Comparison of ENCODE assay signal across 20 cellular contexts in genomic region chr7:2196381-2197378, GRCh38. TPM values are rescaled to one million over a fixed set of nuclear protein-coding genes. Genes with fewer than 3 reads are reported as not detected.
DNase-seq lines count a peak whose midpoint lies in the region; ATAC-seq, FAIRE-seq and TF ChIP-seq lines count a peak whose summit lies in the region.
"Had no signal": no experiment of that assay in that cellular context is flagged by ENCODE, and none has a peak within 500 bp of the region (broad histone marks: within the 10 kb centered on the region; RNA-seq: fewer than 3 reads in every experiment).

No MANE protein-coding gene starts in this region.

- H3K27ac ChIP-seq in caudate nucleus (ENCODE audit: low read depth, low read length) (peak overlapping the region; percentile 27), HepG2 (ENCODE audit: extremely low read length, insufficient read depth, low read length) (no peak overlapping the region)
- H3K27ac ChIP-seq: 22Rv1, neutrophil had no signal

- TF ChIP-seq RAD21 in HepG2 (CRISPR knock-in tag; IDR thresholded peaks at IDR 0.05) = no peak

- peaks cover 37 to 53% of the 10 kb centered on the region in 2 experiments; a peak in 4 of 5 replicates for H3K36me3 ChIP-seq in HepG2 (replicated peaks in 1 of 2; ENCODE audit: control insufficient read depth in 1 of 2, insufficient read depth in 2 of 2, low read length in 2 of 2)

- in situ Hi-C loops in HepG2 (cut with HindIII; ENCODE audit: extremely low pct_ligation_motif_present, low pct_unique_long_range_greater_than_20kb) = no loop called here

- no peak for FAIRE-seq in HepG2 (lab: Jason Lieb, UNC)
- FAIRE-seq: GM19239 had no signal

- no TSS peak for BruUV-seq in HepG2 (replicated peaks; lab: Mats Ljungman, UMichigan)

- H3K4me2 ChIP-seq in HepG2 (ENCODE audit: low read depth, low read length) = no peak overlapping the region

- no peak overlapping the region for H3K27ac Mint-ChIP-seq in osteocyte (ENCODE audit: unreplicated experiment)
- H3K27ac Mint-ChIP-seq: activated CD4-positive, alpha-beta memory T cell treated with anti-CD3 and anti-CD28 coated beads for 36 hours; CD4-positive, CD25-positive, alpha-beta regulatory T cell; memory B cell; stimulated activated memory B cell treated with anti-CD40 and anti-IgM and Interleukin-4, amounts not matched to agents 10 μg/mL and 1 μg/mL and 100 μg/mL, for 72 hours had no signal

- peak; percentile 71 for DNase-seq in DMS 273 (lab: John Stamatoyannopoulos, UW; ENCODE audit: unreplicated experiment)
- DNase-seq in DMS 273 treated with DMSO at 0.1 percent for 48 hours (lab: John Stamatoyannopoulos, UW) = no peak
- DNase-seq in NCI-H1092 (lab: John Stamatoyannopoulos, UW) = peak; percentile 43
- peak in 1 of 61 donors; percentile 5 for DNase-seq in caudate nucleus (lab: John Stamatoyannopoulos, UW)
- peak; percentile 78 for DNase-seq in osteocyte (ENCODE audit: extremely low spot score, unreplicated experiment)
- no peak for DNase-seq in NCI-H526 treated with DMSO at 0.1 percent for 48 hours (lab: John Stamatoyannopoulos, UW)
- no peak for DNase-seq in HepG2 (ENCODE audit: low spot score)
- DNase-seq: activated CD4-positive, alpha-beta memory T cell treated with anti-CD3 and anti-CD28 coated beads for 36 hours; activated gamma-delta T cell treated with Interleukin-2 at 50 U/mL for 16 hours; CD4-positive, CD25-positive, alpha-beta regulatory T cell; effector CD4-positive, alpha-beta T cell; GDM1; SHP77 treated with DMSO at 0.1 percent for 48 hours; T-helper 9 cell had no signal

- no peak for TF ChIP-seq POLR2A in HepG2 (IDR thresholded peaks at IDR 0.05; ENCODE audit: insufficient read depth in 1 of 2, low read depth in 2 of 2, low read length in 2 of 2)

- no peaks in the 10 kb centered on the region for H4K20me1 ChIP-seq in HepG2 (ENCODE audit: insufficient read depth, low read length)

- TF ChIP-seq CTCF in osteocyte (IDR thresholded peaks at IDR 0.05) (no peak), HepG2 (CRISPR knock-in tag; IDR thresholded peaks at IDR 0.05) (no peak)

- H3K9me3 ChIP-seq in HepG2 (ENCODE audit: low read length) = peaks cover 8% of the 10 kb centered on the region
- H3K9me3 ChIP-seq: neutrophil had no signal

- intact Hi-C loops in HepG2 (cut with micrococcal nuclease; ENCODE audit: unreplicated experiment) = loop anchor here (5.0 kb wide), 1 partner anchor 89 kb away; no protein-coding TSS in a partner anchor

- WGBS in HepG2 (ENCODE audit: low lambda C conversion rate) = 98% methylated on average over 25 of the region's 32 CpGs

- H3K79me2 ChIP-seq in HepG2 (ENCODE audit: insufficient read depth, low read length) = peaks cover 8% of the 10 kb centered on the region

- H3K27me3 ChIP-seq in HepG2 (ENCODE audit: control insufficient read depth in 1 of 2, insufficient read depth in 2 of 2, low read length in 2 of 2) = no peaks in the 10 kb centered on the region
- H3K27me3 ChIP-seq: neutrophil had no signal

- H3K4me3 ChIP-seq in HepG2 (replicated peaks in 1 of 3; ENCODE audit: insufficient read depth in 1 of 3, low read depth in 2 of 3, low read length in 3 of 3) = no peak overlapping the region

- CTCF ChIA-PET in HepG2 (lab: Yijun Ruan, JAX; ENCODE audit: low intra/inter-chr PET ratio, low total read pairs) = no interaction called here

- no peaks in the 10 kb centered on the region for H3K4me1 Mint-ChIP-seq in osteocyte (ENCODE audit: unreplicated experiment)
- H3K4me1 Mint-ChIP-seq: memory B cell had no signal

- no peaks in the 10 kb centered on the region for H3K27me3 Mint-ChIP-seq in osteocyte (ENCODE audit: unreplicated experiment)
- H3K27me3 Mint-ChIP-seq: activated CD4-positive, alpha-beta memory T cell treated with anti-CD3 and anti-CD28 coated beads for 36 hours; CD4-positive, CD25-positive, alpha-beta regulatory T cell; memory B cell; stimulated activated memory B cell treated with anti-CD40 and anti-IgM and Interleukin-4, amounts not matched to agents 10 μg/mL and 1 μg/mL and 100 μg/mL, for 72 hours had no signal

- H3K4me3 Mint-ChIP-seq in osteocyte (ENCODE audit: unreplicated experiment) = no peak overlapping the region
- H3K4me3 Mint-ChIP-seq: activated CD4-positive, alpha-beta memory T cell treated with anti-CD3 and anti-CD28 coated beads for 36 hours; memory B cell; stimulated activated memory B cell treated with anti-CD40 and anti-IgM and Interleukin-4, amounts not matched to agents 10 μg/mL and 1 μg/mL and 100 μg/mL, for 72 hours had no signal

- no peak for TF ChIP-seq EP300 in HepG2 (IDR thresholded peaks at IDR 0.05; ENCODE audit: low read depth in 2 of 2, low read length in 2 of 2)
- no peak for TF ChIP-seq EP300 in HepG2 (CRISPR knock-in tag; IDR thresholded peaks at IDR 0.05; ENCODE audit: borderline replicate concordance)

- no peaks in the 10 kb centered on the region for H3K9me3 Mint-ChIP-seq in osteocyte (ENCODE audit: unreplicated experiment)
- H3K9me3 Mint-ChIP-seq: CD4-positive, CD25-positive, alpha-beta regulatory T cell; memory B cell; stimulated activated memory B cell treated with anti-CD40 and anti-IgM and Interleukin-4, amounts not matched to agents 10 μg/mL and 1 μg/mL and 100 μg/mL, for 72 hours had no signal

- H2AFZ ChIP-seq in HepG2 (ENCODE audit: low read length) = no peak overlapping the region

- no peak overlapping the region for H3K9ac ChIP-seq in HepG2 (ENCODE audit: insufficient read depth, low read depth, low read length)

- 0 out of 2 replicates have a peak, but pooled peaks cover 8% of the 10 kb centered on the region for H3K4me1 ChIP-seq in HepG2 (ENCODE audit: insufficient read depth, low read length)

- POLR2A ChIA-PET in HepG2 (lab: Yijun Ruan, JAX) = no interaction called here

- ATAC-seq in HepG2 (no peak), HG02798 (IDR thresholded peaks at IDR 0.05; ENCODE audit: poor library complexity, unreplicated experiment) (no peak)
- ATAC-seq: stimulated activated memory B cell treated with anti-CD40 and anti-IgM and Interleukin-4, amounts not matched to agents 10 μg/mL and 1 μg/mL and 100 μg/mL, for 72 hours had no signal

- H3K36me3 Mint-ChIP-seq in osteocyte (ENCODE audit: unreplicated experiment) = peaks cover 28% of the 10 kb centered on the region

RNA-seq across cellular contexts. Expression of gene MAD1L1, which starts 36.1 kb away (rescaled TPM):
- 30.2 and 32.7 TPM in 2 replicates for total RNA-seq in osteocyte
- 53.3 and 64.7 TPM in 2 replicates for total RNA-seq in HepG2 (2016; rRNA removed; fragmentation: Illumina TruSeq; extraction: Trizol)
- 47.7 and 50.1 TPM in 2 replicates for total RNA-seq in HepG2 (2016; cell fraction: cytosol; rRNA removed; fragmentation: Illumina TruSeq; extraction: Trizol; ENCODE audit: low read depth)
- total RNA-seq in HepG2 (2016; cell fraction: insoluble cytoplasmic fraction; rRNA removed; fragmentation: Illumina TruSeq; extraction: Trizol) = 48.4 and 60.1 TPM in 2 replicates
- total RNA-seq in HepG2 (2016; cell fraction: membrane; rRNA removed; fragmentation: Illumina TruSeq; extraction: Trizol) = 27.3 and 29.1 TPM in 2 replicates
- 29.9 and 32.7 TPM in 2 replicates for total RNA-seq in HepG2 (2016; cell fraction: nucleus; rRNA removed; fragmentation: Illumina TruSeq; extraction: Trizol)
- 17.4 and 21.4 TPM in 2 replicates for polyA plus RNA-seq in HepG2 (2011; rRNA removed)
- 10.9 and 20.1 TPM in 2 replicates for polyA plus RNA-seq in HepG2 (2011; cell fraction: cytosol; rRNA removed)
- polyA plus RNA-seq in HepG2 (2011; cell fraction: nucleus; rRNA removed) = 35.5 and 46.7 TPM in 2 replicates
- 10.5 and 17.0 TPM in 2 replicates for polyA plus RNA-seq in HepG2 (2012)
- 8.6 and 11.6 TPM in 2 replicates for polyA plus RNA-seq in HepG2 (2016; cell fraction: cytosol; fragmentation: Illumina TruSeq; extraction: Trizol; ENCODE audit: low read depth)
- polyA plus RNA-seq in HepG2 (2016; cell fraction: insoluble cytoplasmic fraction; fragmentation: Illumina TruSeq; extraction: Trizol; ENCODE audit: low read depth) = 22.4 and 37.7 TPM in 2 replicates
- 10.8 and 11.3 TPM in 2 replicates for polyA plus RNA-seq in HepG2 (2016; cell fraction: membrane; fragmentation: Illumina TruSeq; extraction: Trizol; ENCODE audit: low read depth)
- polyA plus RNA-seq in HepG2 (2016; cell fraction: nucleus; fragmentation: Illumina TruSeq; extraction: Trizol; ENCODE audit: insufficient read depth, low read depth) = 31.9 and 32.8 TPM in 2 replicates
- polyA minus RNA-seq in HepG2 (2011; rRNA and poly(A)+ RNA removed; ENCODE audit: low replicate concordance) = 26.5 and 51.4 TPM in 2 replicates
- polyA minus RNA-seq in HepG2 (2011; cell fraction: cytosol; rRNA and poly(A)+ RNA removed) = 24.4 and 27.0 TPM in 2 replicates
- 22.9 and 27.4 TPM in 2 replicates for polyA minus RNA-seq in HepG2 (2011; cell fraction: nucleus; rRNA and poly(A)+ RNA removed)

RNA-seq across cellular contexts. Expression of gene MRM2, which starts 45.3 kb away (rescaled TPM):
- total RNA-seq in osteocyte (18.9 and 21.6 TPM in 2 replicates), HepG2 (2016; rRNA removed; fragmentation: Illumina TruSeq; extraction: Trizol) (34.2 and 42.6 TPM in 2 replicates)
- total RNA-seq in HepG2 (2016; cell fraction: cytosol; rRNA removed; fragmentation: Illumina TruSeq; extraction: Trizol; ENCODE audit: low read depth) = 13.1 and 15.3 TPM in 2 replicates
- total RNA-seq in HepG2 (2016; cell fraction: insoluble cytoplasmic fraction; rRNA removed; fragmentation: Illumina TruSeq; extraction: Trizol) = 32.0 and 45.6 TPM in 2 replicates
- 31.1 and 33.3 TPM in 2 replicates for total RNA-seq in HepG2 (2016; cell fraction: membrane; rRNA removed; fragmentation: Illumina TruSeq; extraction: Trizol)
- total RNA-seq in HepG2 (2016; cell fraction: nucleus; rRNA removed; fragmentation: Illumina TruSeq; extraction: Trizol) = 15.3 and 15.4 TPM in 2 replicates
- 13.2 and 15.8 TPM in 2 replicates for polyA plus RNA-seq in HepG2 (2011; rRNA removed)
- 11.1 and 11.7 TPM in 2 replicates for polyA plus RNA-seq in HepG2 (2011; cell fraction: cytosol; rRNA removed)
- polyA plus RNA-seq in HepG2 (2011; cell fraction: nucleus; rRNA removed) = 5.3 and 6.1 TPM in 2 replicates
- 13.3 and 14.1 TPM in 2 replicates for polyA plus RNA-seq in HepG2 (2012)
- polyA plus RNA-seq in HepG2 (2016; cell fraction: cytosol; fragmentation: Illumina TruSeq; extraction: Trizol; ENCODE audit: low read depth) = 12.8 and 16.1 TPM in 2 replicates
- 46.0 and 53.3 TPM in 2 replicates for polyA plus RNA-seq in HepG2 (2016; cell fraction: insoluble cytoplasmic fraction; fragmentation: Illumina TruSeq; extraction: Trizol; ENCODE audit: low read depth)
- 22.1 and 24.5 TPM in 2 replicates for polyA plus RNA-seq in HepG2 (2016; cell fraction: membrane; fragmentation: Illumina TruSeq; extraction: Trizol; ENCODE audit: low read depth)
- 29.4 and 33.1 TPM in 2 replicates for polyA plus RNA-seq in HepG2 (2016; cell fraction: nucleus; fragmentation: Illumina TruSeq; extraction: Trizol; ENCODE audit: insufficient read depth, low read depth)
- polyA minus RNA-seq in HepG2 (2011; rRNA and poly(A)+ RNA removed; ENCODE audit: low replicate concordance) = 13.9 and 40.9 TPM in 2 replicates
- polyA minus RNA-seq in HepG2 (2011; cell fraction: cytosol; rRNA and poly(A)+ RNA removed) = 2.8 and 5.7 TPM in 2 replicates
- polyA minus RNA-seq in HepG2 (2011; cell fraction: nucleus; rRNA and poly(A)+ RNA removed) = 4.8 and 7.1 TPM in 2 replicates

RNA-seq across cellular contexts. Expression of gene NUDT1, which starts 45.3 kb away (rescaled TPM):
- total RNA-seq in osteocyte = 12.8 and 14.8 TPM in 2 replicates
- total RNA-seq in HepG2 (2016; rRNA removed; fragmentation: Illumina TruSeq; extraction: Trizol) = 26.8 and 32.7 TPM in 2 replicates
- 11.4 TPM in 2 replicates for total RNA-seq in HepG2 (2016; cell fraction: cytosol; rRNA removed; fragmentation: Illumina TruSeq; extraction: Trizol; ENCODE audit: low read depth)
- total RNA-seq in HepG2 (2016; cell fraction: insoluble cytoplasmic fraction; rRNA removed; fragmentation: Illumina TruSeq; extraction: Trizol) = 26.2 and 40.5 TPM in 2 replicates
- 14.4 and 18.7 TPM in 2 replicates for total RNA-seq in HepG2 (2016; cell fraction: membrane; rRNA removed; fragmentation: Illumina TruSeq; extraction: Trizol)
- total RNA-seq in HepG2 (2016; cell fraction: nucleus; rRNA removed; fragmentation: Illumina TruSeq; extraction: Trizol) = 9.7 and 11.3 TPM in 2 replicates
- 6.4 and 9.1 TPM in 2 replicates for polyA plus RNA-seq in HepG2 (2011; rRNA removed)
- polyA plus RNA-seq in HepG2 (2011; cell fraction: cytosol; rRNA removed) = 8.6 and 15.0 TPM in 2 replicates
- 7.0 and 14.0 TPM in 2 replicates for polyA plus RNA-seq in HepG2 (2011; cell fraction: nucleus; rRNA removed)
- 9.3 and 12.3 TPM in 2 replicates for polyA plus RNA-seq in HepG2 (2012)
- polyA plus RNA-seq in HepG2 (2016; cell fraction: cytosol; fragmentation: Illumina TruSeq; extraction: Trizol; ENCODE audit: low read depth) = 11.6 and 16.1 TPM in 2 replicates
- polyA plus RNA-seq in HepG2 (2016; cell fraction: insoluble cytoplasmic fraction; fragmentation: Illumina TruSeq; extraction: Trizol; ENCODE audit: low read depth) = 33.4 and 44.1 TPM in 2 replicates
- 15.0 and 16.2 TPM in 2 replicates for polyA plus RNA-seq in HepG2 (2016; cell fraction: membrane; fragmentation: Illumina TruSeq; extraction: Trizol; ENCODE audit: low read depth)
- 21.7 and 21.8 TPM in 2 replicates for polyA plus RNA-seq in HepG2 (2016; cell fraction: nucleus; fragmentation: Illumina TruSeq; extraction: Trizol; ENCODE audit: insufficient read depth, low read depth)
- 10.9 and 35.3 TPM in 2 replicates for polyA minus RNA-seq in HepG2 (2011; rRNA and poly(A)+ RNA removed; ENCODE audit: low replicate concordance)
- polyA minus RNA-seq in HepG2 (2011; cell fraction: cytosol; rRNA and poly(A)+ RNA removed) = 3.8 and 4.1 TPM in 2 replicates
- polyA minus RNA-seq in HepG2 (2011; cell fraction: nucleus; rRNA and poly(A)+ RNA removed) = 1.2 and 1.3 TPM in 2 replicates

Comparison
In these comparisons a context has a peak if more than half of its experiments do, and no peak if none do; other contexts are left out.
1. DNase-seq: peak in DMS 273 (single experiment), NCI-H1092 (single experiment) and osteocyte (single experiment); none in DMS 273 treated with DMSO at 0.1 percent for 48 hours (single experiment), NCI-H526 treated with DMSO at 0.1 percent for 48 hours (single experiment) and HepG2 (single experiment).